Comparison of ENCODE assay signal across 8 cellular contexts in the genomic region with DNA sequence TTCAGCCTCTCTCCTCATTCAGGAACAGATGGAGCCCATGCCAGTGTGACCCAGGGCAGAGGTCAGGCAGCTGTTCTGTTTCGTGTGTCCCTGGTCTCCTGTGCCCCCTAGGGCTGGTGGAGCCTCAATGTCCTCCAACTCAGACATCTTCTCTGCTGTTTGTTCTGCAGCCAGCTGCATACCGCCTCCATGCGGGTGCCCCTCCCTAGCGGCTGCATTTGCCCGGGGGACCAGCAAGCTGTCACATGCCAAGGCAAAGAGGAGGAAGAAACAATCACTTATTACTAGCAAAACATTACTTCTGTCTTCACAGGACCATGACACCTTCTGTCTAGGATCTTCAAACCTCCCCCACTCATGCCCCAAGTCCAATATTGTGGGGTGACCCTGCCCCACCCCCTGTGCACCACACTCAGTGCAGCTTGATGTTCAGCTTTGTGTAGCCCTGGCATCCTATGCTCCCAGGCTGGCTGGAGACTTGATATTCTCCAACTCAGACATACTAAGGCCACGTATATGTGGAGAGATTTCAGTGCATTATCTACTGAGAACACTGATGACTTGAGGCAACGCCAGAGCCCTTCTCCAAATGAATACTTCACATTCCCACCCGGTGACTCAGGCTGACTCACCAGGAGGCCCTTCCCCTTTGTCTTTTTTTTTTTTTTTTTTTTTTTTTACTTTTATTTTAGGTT.
DNase-seq lines count a peak whose midpoint lies in the region; ATAC-seq, FAIRE-seq and TF ChIP-seq lines count a peak whose summit lies in the region.

No MANE protein-coding gene starts in this region.

- peak; percentile 80 for FAIRE-seq in A549 (lab: Jason Lieb, UNC)

- peaks cover 3% of the 10 kb centered on the region; the same call in 1 of the 2 replicates for H3K27me3 Mint-ChIP-seq in HFFc6 (ENCODE audit: insufficient read depth)

- peak overlapping the region; percentile 66 for H3K4me3 Mint-ChIP-seq in HFFc6

- DNase-seq in A549 (ENCODE audit: low read depth in 1 of 2, low spot score in 1 of 2) (peak; percentile 86 to 97), HFFc6 (peak; percentile 92), astrocyte of the hippocampus (ENCODE audit: low read depth, low spot score) (peak; percentile 96), iris pigment epithelial cell (ENCODE audit: low read depth) (peak; percentile 98), NCI-H187 treated with DMSO at 0.1 percent for 48 hours (lab: John Stamatoyannopoulos, UW) (no peak), nucleus accumbens (lab: John Stamatoyannopoulos, UW) (no peak)

- no peak for TF ChIP-seq POLR2A in A549 (IDR thresholded peaks at IDR 0.05; ENCODE audit: low read length)

- peak overlapping the region; percentile 95 to 96 for H3K27ac ChIP-seq in A549

- peak overlapping the region; percentile 92 for H3K27ac Mint-ChIP-seq in HFFc6

- H3K4me3 ChIP-seq in A549 = no peak overlapping the region

- peak; percentile 58 to 73; a peak in 3 of 5 replicates for TF ChIP-seq EP300 in A549 (IDR thresholded peaks at IDR 0.05)

- no peaks in the 10 kb centered on the region for H3K9me3 ChIP-seq in A549

- peaks cover 12% of the 10 kb centered on the region; the same call in 1 of the 2 replicates for H3K36me3 Mint-ChIP-seq in HFFc6 (ENCODE audit: low read depth)

- ATAC-seq in A549 (peak; percentile 88 to 90), HG03439 (IDR thresholded peaks at IDR 0.05; ENCODE audit: unreplicated experiment) (no peak), GM19328 (IDR thresholded peaks at IDR 0.05; ENCODE audit: unreplicated experiment) (no peak)

- H3K4me1 Mint-ChIP-seq in HFFc6 (ENCODE audit: low read depth) = peaks cover 68% of the 10 kb centered on the region

- peak; percentile 63 to 75 for TF ChIP-seq RAD21 in A549 (conservative IDR thresholded peaks at IDR 0.05 in 1 of 2, IDR thresholded peaks at IDR 0.05 in 1 of 2)

- 1% methylated on average over 8 of the region's 8 CpGs for WGBS in A549 (ENCODE audit: missing lambda C conversion rate)

- CTCF ChIA-PET in A549 (lab: Yijun Ruan, JAX) = interaction anchor here (0.7 to 4.4 kb wide), 13 partner anchors 10 to 256 kb away, joined by 3 to 21 read pairs (median 4); no protein-coding TSS in a partner anchor

- peaks cover 55% of the 10 kb centered on the region for H3K4me1 ChIP-seq in A549

- peaks cover 7% of the 10 kb centered on the region; the same call in 1 of the 2 replicates for H3K9me3 Mint-ChIP-seq in HFFc6

- peak overlapping the region; percentile 75 for H3K4me2 ChIP-seq in A549

- POLR2A ChIA-PET in A549 (lab: Yijun Ruan, JAX) = interaction anchor here (0.7 to 2.4 kb wide), 7 partner anchors 11 to 189 kb away, joined by 3 to 13 read pairs (median 6); a partner anchor contains a TSS

- TF ChIP-seq CTCF in A549 (IDR thresholded peaks at IDR 0.05) (peak; percentile 31), HFFc6 (IDR thresholded peaks at IDR 0.05) (no peak; the same call in 1 of the 2 replicates)

TF ChIP-seq in A549, 52 proteins besides CTCF, POLR2A, EP300 and RAD21 (continues in another document):
- TF ChIP-seq ZSCAN20 (CRISPR knock-in tag; IDR thresholded peaks at IDR 0.05) = no peak
- no peak for TF ChIP-seq HEYL (CRISPR knock-in tag; IDR thresholded peaks at IDR 0.05)
- TF ChIP-seq, protein P1, sequence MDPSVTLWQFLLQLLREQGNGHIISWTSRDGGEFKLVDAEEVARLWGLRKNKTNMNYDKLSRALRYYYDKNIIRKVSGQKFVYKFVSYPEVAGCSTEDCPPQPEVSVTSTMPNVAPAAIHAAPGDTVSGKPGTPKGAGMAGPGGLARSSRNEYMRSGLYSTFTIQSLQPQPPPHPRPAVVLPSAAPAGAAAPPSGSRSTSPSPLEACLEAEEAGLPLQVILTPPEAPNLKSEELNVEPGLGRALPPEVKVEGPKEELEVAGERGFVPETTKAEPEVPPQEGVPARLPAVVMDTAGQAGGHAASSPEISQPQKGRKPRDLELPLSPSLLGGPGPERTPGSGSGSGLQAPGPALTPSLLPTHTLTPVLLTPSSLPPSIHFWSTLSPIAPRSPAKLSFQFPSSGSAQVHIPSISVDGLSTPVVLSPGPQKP (IDR thresholded peaks at IDR 0.05; ENCODE audit: low read depth, low read length) = no peak
- TF ChIP-seq, protein P2, sequence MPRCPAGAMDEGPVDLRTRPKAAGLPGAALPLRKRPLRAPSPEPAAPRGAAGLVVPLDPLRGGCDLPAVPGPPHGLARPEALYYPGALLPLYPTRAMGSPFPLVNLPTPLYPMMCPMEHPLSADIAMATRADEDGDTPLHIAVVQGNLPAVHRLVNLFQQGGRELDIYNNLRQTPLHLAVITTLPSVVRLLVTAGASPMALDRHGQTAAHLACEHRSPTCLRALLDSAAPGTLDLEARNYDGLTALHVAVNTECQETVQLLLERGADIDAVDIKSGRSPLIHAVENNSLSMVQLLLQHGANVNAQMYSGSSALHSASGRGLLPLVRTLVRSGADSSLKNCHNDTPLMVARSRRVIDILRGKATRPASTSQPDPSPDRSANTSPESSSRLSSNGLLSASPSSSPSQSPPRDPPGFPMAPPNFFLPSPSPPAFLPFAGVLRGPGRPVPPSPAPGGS (IDR thresholded peaks at IDR 0.05) = no peak
- TF ChIP-seq KDM5A (IDR thresholded peaks at IDR 0.05) = no peak
- TF ChIP-seq CBX2 (IDR thresholded peaks at IDR 0.05; ENCODE audit: borderline replicate concordance, low read depth) = no peak
- TF ChIP-seq TP53 (CRISPR knock-in tag; IDR thresholded peaks at IDR 0.05) = no peak
- peak; percentile 60 for TF ChIP-seq SMC3 (IDR thresholded peaks at IDR 0.05)
- TF ChIP-seq TFCP2L1 (CRISPR knock-in tag; IDR thresholded peaks at IDR 0.05) = no peak
- no peak for TF ChIP-seq CHD2 (IDR thresholded peaks at IDR 0.05; ENCODE audit: low read length, partially characterized antibody)
- no peak for TF ChIP-seq RNF2 (IDR thresholded peaks at IDR 0.05; ENCODE audit: borderline replicate concordance, low read depth)
- TF ChIP-seq, protein P3, sequence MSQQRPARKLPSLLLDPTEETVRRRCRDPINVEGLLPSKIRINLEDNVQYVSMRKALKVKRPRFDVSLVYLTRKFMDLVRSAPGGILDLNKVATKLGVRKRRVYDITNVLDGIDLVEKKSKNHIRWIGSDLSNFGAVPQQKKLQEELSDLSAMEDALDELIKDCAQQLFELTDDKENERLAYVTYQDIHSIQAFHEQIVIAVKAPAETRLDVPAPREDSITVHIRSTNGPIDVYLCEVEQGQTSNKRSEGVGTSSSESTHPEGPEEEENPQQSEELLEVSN (IDR thresholded peaks at IDR 0.05; ENCODE audit: borderline replicate concordance, low read depth) = no peak
- TF ChIP-seq PHF8 (IDR thresholded peaks at IDR 0.05; ENCODE audit: borderline replicate concordance, low read depth) = no peak
- TF ChIP-seq, protein P4, sequence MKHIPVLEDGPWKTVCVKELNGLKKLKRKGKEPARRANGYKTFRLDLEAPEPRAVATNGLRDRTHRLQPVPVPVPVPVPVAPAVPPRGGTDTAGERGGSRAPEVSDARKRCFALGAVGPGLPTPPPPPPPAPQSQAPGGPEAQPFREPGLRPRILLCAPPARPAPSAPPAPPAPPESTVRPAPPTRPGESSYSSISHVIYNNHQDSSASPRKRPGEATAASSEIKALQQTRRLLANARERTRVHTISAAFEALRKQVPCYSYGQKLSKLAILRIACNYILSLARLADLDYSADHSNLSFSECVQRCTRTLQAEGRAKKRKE (CRISPR knock-in tag; IDR thresholded peaks at IDR 0.05; ENCODE audit: low read depth) = peak; percentile 69; the same call in 1 of the 2 replicates
- no peak for TF ChIP-seq CBX8 (IDR thresholded peaks at IDR 0.05)
- TF ChIP-seq, protein P5, sequence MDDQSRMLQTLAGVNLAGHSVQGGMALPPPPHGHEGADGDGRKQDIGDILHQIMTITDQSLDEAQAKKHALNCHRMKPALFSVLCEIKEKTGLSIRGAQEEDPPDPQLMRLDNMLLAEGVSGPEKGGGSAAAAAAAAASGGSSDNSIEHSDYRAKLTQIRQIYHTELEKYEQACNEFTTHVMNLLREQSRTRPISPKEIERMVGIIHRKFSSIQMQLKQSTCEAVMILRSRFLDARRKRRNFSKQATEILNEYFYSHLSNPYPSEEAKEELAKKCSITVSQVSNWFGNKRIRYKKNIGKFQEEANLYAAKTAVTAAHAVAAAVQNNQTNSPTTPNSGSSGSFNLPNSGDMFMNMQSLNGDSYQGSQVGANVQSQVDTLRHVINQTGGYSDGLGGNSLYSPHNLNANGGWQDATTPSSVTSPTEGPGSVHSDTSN (IDR thresholded peaks at IDR 0.05) = peak; percentile 52; the same call in 1 of the 2 replicates
- TF ChIP-seq MAFK (IDR thresholded peaks at IDR 0.05; ENCODE audit: partially characterized antibody) = no peak
- TF ChIP-seq, protein P6, sequence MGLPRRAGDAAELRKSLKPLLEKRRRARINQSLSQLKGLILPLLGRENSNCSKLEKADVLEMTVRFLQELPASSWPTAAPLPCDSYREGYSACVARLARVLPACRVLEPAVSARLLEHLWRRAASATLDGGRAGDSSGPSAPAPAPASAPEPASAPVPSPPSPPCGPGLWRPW (IDR thresholded peaks at IDR 0.05) = no peak
- TF ChIP-seq RARB (CRISPR knock-in tag; IDR thresholded peaks at IDR 0.05) = no peak
- no peak for TF ChIP-seq MAZ (IDR thresholded peaks at IDR 0.05; ENCODE audit: borderline replicate concordance, low read depth, low read length)
- TF ChIP-seq, protein P7, sequence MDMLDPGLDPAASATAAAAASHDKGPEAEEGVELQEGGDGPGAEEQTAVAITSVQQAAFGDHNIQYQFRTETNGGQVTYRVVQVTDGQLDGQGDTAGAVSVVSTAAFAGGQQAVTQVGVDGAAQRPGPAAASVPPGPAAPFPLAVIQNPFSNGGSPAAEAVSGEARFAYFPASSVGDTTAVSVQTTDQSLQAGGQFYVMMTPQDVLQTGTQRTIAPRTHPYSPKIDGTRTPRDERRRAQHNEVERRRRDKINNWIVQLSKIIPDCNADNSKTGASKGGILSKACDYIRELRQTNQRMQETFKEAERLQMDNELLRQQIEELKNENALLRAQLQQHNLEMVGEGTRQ (IDR thresholded peaks at IDR 0.05) = no peak
- no peak for TF ChIP-seq ZC3H11A (IDR thresholded peaks at IDR 0.05)
- no peak for TF ChIP-seq HOXB5 (CRISPR knock-in tag; IDR thresholded peaks at IDR 0.05)
- TF ChIP-seq EHMT2 (IDR thresholded peaks at IDR 0.05; ENCODE audit: low read depth) = no peak
- TF ChIP-seq SREBF2 (IDR thresholded peaks at IDR 0.05) = no peak
- TF ChIP-seq POLR2AphosphoS2 (conservative IDR thresholded peaks at IDR 0.05; ENCODE audit: low read length) = no peak
- peak; percentile 90 for TF ChIP-seq GATA3 (IDR thresholded peaks at IDR 0.05; ENCODE audit: borderline replicate concordance)
- TF ChIP-seq RCOR1 (IDR thresholded peaks at IDR 0.05; ENCODE audit: low read depth, low read length) = 0 out of 2 replicates have a peak, but pooled peaks have one; percentile 56
- no peak for TF ChIP-seq MYC (IDR thresholded peaks at IDR 0.05; ENCODE audit: borderline replicate concordance, low read length)
- TF ChIP-seq NPAS2 (CRISPR knock-in tag; IDR thresholded peaks at IDR 0.05; ENCODE audit: borderline replicate concordance) = no peak

Comparison
In these comparisons a context has a peak if more than half of its experiments do, and no peak if none do; other contexts are left out.
1. ATAC-seq: peak in A549 (2 of 2); none in HG03439 (single experiment) and GM19328 (single experiment).
2. DNase-seq: peak in A549 (2 of 2), HFFc6 (single experiment), astrocyte of the hippocampus (single experiment) and iris pigment epithelial cell (single experiment); none in NCI-H187 treated with DMSO at 0.1 percent for 48 hours (single experiment) and nucleus accumbens (0 of 56).